In the genomic region with DNA sequence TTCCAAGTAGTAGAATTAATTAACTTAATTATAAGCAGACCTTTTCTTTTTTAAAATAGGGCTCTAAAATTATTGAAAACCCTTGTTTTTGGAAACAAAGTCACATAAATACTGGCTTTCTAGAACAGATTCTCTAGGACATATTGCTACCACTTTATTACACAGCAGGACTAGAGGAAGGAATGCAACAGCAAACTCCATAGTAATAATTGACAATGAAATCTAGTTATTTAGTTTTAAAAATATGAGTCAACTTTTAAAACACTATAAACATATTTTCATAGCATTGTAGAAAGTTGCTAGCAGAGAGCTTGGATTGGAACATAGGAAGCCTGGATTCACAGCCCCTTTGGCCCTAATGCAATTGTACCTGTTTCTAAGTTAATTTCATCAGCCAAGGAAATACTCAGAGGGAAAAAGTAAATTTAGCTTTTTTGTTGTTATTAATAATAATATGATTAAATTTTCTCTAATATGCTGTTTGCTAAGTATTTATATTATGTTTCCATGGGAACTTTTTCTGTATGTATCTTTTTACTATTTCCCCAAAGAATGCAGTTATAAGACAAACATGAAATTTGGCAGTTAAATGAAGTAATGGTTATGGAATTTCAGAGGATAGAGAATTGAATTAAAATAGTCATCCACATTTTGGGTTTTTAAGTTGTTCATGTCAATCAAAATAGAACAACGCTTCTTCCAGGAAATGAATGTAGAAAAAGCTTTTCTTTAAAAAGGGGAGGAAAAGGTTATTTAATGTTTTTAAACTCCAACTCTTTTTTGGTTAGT, we compare ENCODE assay signal across 1 cellular context.
TF ChIP-seq lines count a peak whose summit lies in the region.

No MANE protein-coding gene starts in this region.

TF ChIP-seq in IMR-90, 13 proteins besides CTCF, POLR2A, EP300 and RAD21 (continued from another document):
- TF ChIP-seq, protein P1, sequence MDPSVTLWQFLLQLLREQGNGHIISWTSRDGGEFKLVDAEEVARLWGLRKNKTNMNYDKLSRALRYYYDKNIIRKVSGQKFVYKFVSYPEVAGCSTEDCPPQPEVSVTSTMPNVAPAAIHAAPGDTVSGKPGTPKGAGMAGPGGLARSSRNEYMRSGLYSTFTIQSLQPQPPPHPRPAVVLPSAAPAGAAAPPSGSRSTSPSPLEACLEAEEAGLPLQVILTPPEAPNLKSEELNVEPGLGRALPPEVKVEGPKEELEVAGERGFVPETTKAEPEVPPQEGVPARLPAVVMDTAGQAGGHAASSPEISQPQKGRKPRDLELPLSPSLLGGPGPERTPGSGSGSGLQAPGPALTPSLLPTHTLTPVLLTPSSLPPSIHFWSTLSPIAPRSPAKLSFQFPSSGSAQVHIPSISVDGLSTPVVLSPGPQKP (IDR thresholded peaks at IDR 0.05; ENCODE audit: borderline replicate concordance, low read depth, low read length), result no peak
